In the genomic region with DNA sequence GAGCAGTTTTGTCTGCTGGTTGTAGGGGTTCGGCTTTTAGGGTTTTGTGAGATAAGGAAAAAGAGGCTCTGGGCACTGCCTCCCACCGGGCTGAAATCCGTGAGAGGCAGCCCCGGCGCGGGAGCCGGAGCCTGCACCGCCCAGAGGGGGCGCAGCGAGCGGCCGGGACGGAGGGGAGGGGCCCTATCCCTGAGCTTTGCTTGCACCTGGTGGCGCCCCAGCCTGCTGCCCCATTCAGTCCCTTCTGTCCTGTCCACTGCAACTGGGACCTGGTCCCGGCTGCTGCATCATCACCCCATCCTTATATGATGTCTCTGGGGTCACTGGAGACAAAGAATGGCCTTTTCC, we compare ENCODE assay signal across 9 cellular contexts. TPM values are rescaled to one million over a fixed set of nuclear protein-coding genes. Genes with fewer than 3 reads are reported as not detected.
A peak's percentile ranks its signal among the peaks of the same experiment; 100 is the strongest.
DNase-seq lines count a peak whose midpoint lies in the region; ATAC-seq, FAIRE-seq and TF ChIP-seq lines count a peak whose summit lies in the region.
"Had no signal": no experiment of that assay in that cellular context is flagged by ENCODE, and none has a peak within 500 bp of the region (broad histone marks: within the 10 kb centered on the region; RNA-seq: fewer than 3 reads in every experiment).

No MANE protein-coding gene starts in this region.

- intact Hi-C loops in stomach (cut with DNase I; ENCODE audit: low total_unique reads), result no loop called here

- H3K4me3 ChIP-seq in stomach, result peak overlapping the region in 1 of 4 donors; percentile 29
- H3K4me3 ChIP-seq: ovary had no signal

- no peaks in the 10 kb centered on the region for H3K9me3 ChIP-seq in stomach

- peaks cover 3 to 92% (median 41%) of the 10 kb centered on the region in 3 donors for H3K27me3 ChIP-seq in stomach
- H3K27me3 ChIP-seq: ovary had no signal

- no peak for TF ChIP-seq EP300 in stomach (IDR thresholded peaks at IDR 0.05)

- FAIRE-seq in D721Med (lab: Jason Lieb, UNC), result no peak

- no peak overlapping the region for H3K27ac ChIP-seq in stomach
- H3K27ac ChIP-seq: ovary had no signal

- H3K27me3 Mint-ChIP-seq in mesothelial cell of epicardium (ENCODE audit: low read depth), result peaks cover 97% of the 10 kb centered on the region

- peak; percentile 24 for TF ChIP-seq CTCF in D721Med (IDR thresholded peaks at IDR 0.05; ENCODE audit: insufficient read depth, missing control alignments)
- TF ChIP-seq CTCF in mesothelial cell of epicardium (IDR thresholded peaks at IDR 0.05; ENCODE audit: unreplicated experiment), result peak; percentile 2
- TF ChIP-seq CTCF in stomach (IDR thresholded peaks at IDR 0.05), result no peak

- peaks cover 10 to 25% (median 17%) of the 10 kb centered on the region in 4 donors for H3K4me1 ChIP-seq in stomach

- ATAC-seq in GM19035 (IDR thresholded peaks at IDR 0.05; ENCODE audit: unreplicated experiment) (no peak), GM19455 (IDR thresholded peaks at IDR 0.05; ENCODE audit: unreplicated experiment) (no peak), HG03095 (IDR thresholded peaks at IDR 0.05; ENCODE audit: unreplicated experiment) (no peak)

- TF ChIP-seq POLR2A in stomach (IDR thresholded peaks at IDR 0.05), result no peak

- H3K36me3 ChIP-seq in stomach, result no peaks in the 10 kb centered on the region
- H3K36me3 ChIP-seq: ovary had no signal

- H3K36me3 Mint-ChIP-seq in mesothelial cell of epicardium, result no peaks in the 10 kb centered on the region

- no peak overlapping the region for H3K27ac Mint-ChIP-seq in mesothelial cell of epicardium

- 4 to 7% (median 6%) methylated on average over 12 to 15 of the region's 15 CpGs for WGBS in stomach, 5 donors

- H3K4me3 Mint-ChIP-seq in mesothelial cell of epicardium, result peak overlapping the region; percentile 13

- DNase-seq in D721Med (ENCODE audit: insufficient read length, low spot score), result no peak
- DNase-seq in LHCN-M2 (ENCODE audit: low read depth), result peak; percentile 60
- peak; percentile 22 for DNase-seq in cerebellar cortex (ENCODE audit: low spot score)
- no peak for DNase-seq in mesothelial cell of epicardium (ENCODE audit: low spot score in 2 of 2, unreplicated experiment in 2 of 2)
- DNase-seq in stomach, result no peak
- DNase-seq: ovary had no signal

- no peaks in the 10 kb centered on the region for H3K9me3 Mint-ChIP-seq in mesothelial cell of epicardium

- peaks cover 13% of the 10 kb centered on the region for H3K4me1 Mint-ChIP-seq in mesothelial cell of epicardium

RNA-seq across cellular contexts. Expression of a gene that starts 0.5 kb away (rescaled TPM):
- total RNA-seq in LHCN-M2 (2014; rRNA removed), result 12.9 and 18.9 TPM in 2 replicates
- polyA plus RNA-seq in LHCN-M2 (2012), result 17.8 TPM
- total RNA-seq in mesothelial cell of epicardium, result 0.02 TPM in 2 of 3 replicates, not detected in the other
- total RNA-seq in stomach, result 1 to 10 TPM in 1 of 5 donors, under 1 TPM in 2, not detected in 2; 0.29 to 1.3 (median 0.55) TPM
- polyA plus RNA-seq in stomach, result under 1 TPM in 2 of 3 donors, not detected in 1; under 0.01 TPM
- total RNA-seq: ovary had no signal

Comparison
In these comparisons a context has a peak if more than half of its experiments do, and no peak if none do; other contexts are left out.
1. DNase-seq: peak in LHCN-M2 (single experiment) and cerebellar cortex (single experiment); none in D721Med (single experiment), mesothelial cell of epicardium (0 of 2) and stomach (single experiment).
2. CTCF ChIP-seq: peak in D721Med (single experiment) and mesothelial cell of epicardium (single experiment); none in stomach (0 of 7).